ENCODE assay signal across 8 cellular contexts in genomic region chr1:13960376-13960987, GRCh38.
DNase-seq lines count a peak whose midpoint lies in the region; ATAC-seq lines count a peak whose summit lies in the region.

No MANE protein-coding gene starts in this region.

- no peak overlapping the region for H3K27ac Mint-ChIP-seq in activated CD4-positive, alpha-beta T cell treated with anti-CD3 and anti-CD28 coated beads for 36 hours

- CTCF ChIA-PET in activated CD4-positive, alpha-beta T cell treated with anti-CD3 and anti-CD28 coated beads for 36 hours (lab: Charles Lee), result interaction anchor here (0.6 kb wide), 2 partner anchors 17 to 317 kb away, joined by 3 to 4 read pairs; no protein-coding TSS in a partner anchor

- H3K4me3 Mint-ChIP-seq in activated CD4-positive, alpha-beta T cell treated with anti-CD3 and anti-CD28 coated beads for 36 hours, result no peak overlapping the region

- H3K9me3 Mint-ChIP-seq in activated CD4-positive, alpha-beta T cell treated with anti-CD3 and anti-CD28 coated beads for 36 hours (ENCODE audit: low read depth), result no peaks in the 10 kb centered on the region

- ATAC-seq in activated CD4-positive, alpha-beta T cell treated with anti-CD3 and anti-CD28 coated beads for 36 hours, result peak; percentile 61
- ATAC-seq in left colon (peak; percentile 85), GM19455 (IDR thresholded peaks at IDR 0.05; ENCODE audit: unreplicated experiment) (no peak)

- no peaks in the 10 kb centered on the region for H3K4me1 Mint-ChIP-seq in activated CD4-positive, alpha-beta T cell treated with anti-CD3 and anti-CD28 coated beads for 36 hours

- no peaks in the 10 kb centered on the region for H3K36me3 Mint-ChIP-seq in activated CD4-positive, alpha-beta T cell treated with anti-CD3 and anti-CD28 coated beads for 36 hours (ENCODE audit: low read depth)

- DNase-seq in SKM-1 treated with dmso at 0.1 percent for 144 hours (lab: John Stamatoyannopoulos, UW; ENCODE audit: unreplicated experiment), result peak; percentile 3
- no peak for DNase-seq in SKM-1 (lab: John Stamatoyannopoulos, UW; ENCODE audit: unreplicated experiment)
- DNase-seq in NCI-H146 treated with DMSO at 0.1 percent for 48 hours (lab: John Stamatoyannopoulos, UW; ENCODE audit: unreplicated experiment), result peak; percentile 9
- DNase-seq in activated CD4-positive, alpha-beta T cell treated with anti-CD3 and anti-CD28 coated beads for 36 hours, result peak; percentile 79
- DNase-seq in cerebellum (ENCODE audit: low spot score), result peak; percentile 76
- DNase-seq in left colon, result peak; percentile 38 to 80
- peak; percentile 62 for DNase-seq in stimulated activated CD4-positive, alpha-beta T cell treated with anti-CD3 and anti-CD28 coated beads, Interleukin-4, amount 100 ng/mL, for 1 hour

- POLR2A ChIA-PET in activated CD4-positive, alpha-beta T cell treated with anti-CD3 and anti-CD28 coated beads for 36 hours (lab: Charles Lee), result no interaction called here

- intact Hi-C loops in activated CD4-positive, alpha-beta T cell treated with anti-CD3 and anti-CD28 coated beads for 36 hours (cut with DNase I, micrococcal nuclease), result loop anchor here (1.0 to 10.0 kb wide), 5 partner anchors 131 to 446 kb away; partner anchors contain the start of gene LRRC38 (in 1 of the 2)
- intact Hi-C loops in left colon (cut with DNase I, micrococcal nuclease), result loop anchor here (5.0 to 10.0 kb wide), 2 partner anchors 293 to 296 kb away; no protein-coding TSS in a partner anchor

- H3K27me3 Mint-ChIP-seq in activated CD4-positive, alpha-beta T cell treated with anti-CD3 and anti-CD28 coated beads for 36 hours, result peaks cover 26% of the 10 kb centered on the region
